Comparison of ENCODE assay signal across 8 cellular contexts in genomic region chr4:87009095-87009648, GRCh38.
A peak's percentile ranks its signal among the peaks of the same experiment; 100 is the strongest.
DNase-seq lines count a peak whose midpoint lies in the region; ATAC-seq and TF ChIP-seq lines count a peak whose summit lies in the region.

No MANE protein-coding gene starts in this region.

- no peaks in the 10 kb centered on the region for H3K27me3 ChIP-seq in cardiac muscle cell
- no peaks in the 10 kb centered on the region for H3K27me3 ChIP-seq in liver (ENCODE audit: control insufficient read depth in 4 of 4, insufficient read depth in 4 of 4, low read length in 3 of 4)
- no peaks in the 10 kb centered on the region for H3K27me3 ChIP-seq in uterus

- no peak for TF ChIP-seq CTCF in cardiac muscle cell (IDR thresholded peaks at IDR 0.05; ENCODE audit: low read depth, low read length)
- no peak for TF ChIP-seq CTCF in liver (IDR thresholded peaks at IDR 0.05; ENCODE audit: low read depth, low read length, missing input control)
- TF ChIP-seq CTCF in uterus (IDR thresholded peaks at IDR 0.05) = no peak

- intact Hi-C loops in Right ventricle myocardium superior (cut with DNase I) = loop anchor here (5.0 kb wide), 2 partner anchors 72 to 83 kb away; partner anchors contain the start of gene AFF1
- intact Hi-C loops in uterus (cut with DNase I; ENCODE audit: low total_unique reads) = no loop called here

- no peaks in the 10 kb centered on the region for H3K9me3 Mint-ChIP-seq in activated T-helper 17 cell treated with anti-CD3 and anti-CD28 coated beads, Interleukin-2, amount 50 U/mL, for 72 hours

- peak overlapping the region; percentile 95 for H3K4me3 Mint-ChIP-seq in activated T-helper 17 cell treated with anti-CD3 and anti-CD28 coated beads, Interleukin-2, amount 50 U/mL, for 72 hours

- H3K36me3 ChIP-seq in cardiac muscle cell (no peaks in the 10 kb centered on the region), liver (ENCODE audit: control insufficient read depth in 4 of 4, insufficient read depth in 3 of 4, low read depth in 1 of 4, low read length in 3 of 4) (no peaks in the 10 kb centered on the region), uterus (no peaks in the 10 kb centered on the region)

- ATAC-seq in Right ventricle myocardium superior (ENCODE audit: poor library complexity) (no peak), GM18517 (IDR thresholded peaks at IDR 0.05; ENCODE audit: unreplicated experiment) (no peak), HG02938 (IDR thresholded peaks at IDR 0.05; ENCODE audit: unreplicated experiment) (no peak)
- no peak for ATAC-seq in activated T-helper 17 cell treated with anti-CD3 and anti-CD28 coated beads, Interleukin-2, amount 50 U/mL, for 72 hours (replicated peaks)

- DNase-seq in cardiac muscle cell (ENCODE audit: low read depth in 1 of 2, low spot score in 1 of 2) = no peak
- DNase-seq in Right ventricle myocardium superior = no peak
- DNase-seq in uterus = no peak
- no peak for DNase-seq in G401 (ENCODE audit: low spot score)

- peaks cover 58% of the 10 kb centered on the region for H3K4me1 ChIP-seq in cardiac muscle cell (ENCODE audit: low read depth)
- H3K4me1 ChIP-seq in liver (ENCODE audit: control insufficient read depth in 4 of 4, insufficient read depth in 4 of 4, low read length in 3 of 4) = peaks cover 8 to 72% (median 54%) of the 10 kb centered on the region in 4 donors
- peaks cover 0 to 5% of the 10 kb centered on the region in 2 donors for H3K4me1 ChIP-seq in uterus

- WGBS in liver = 28% methylated on average over 2 of the region's 2 CpGs

- no peaks in the 10 kb centered on the region for H3K27me3 Mint-ChIP-seq in activated T-helper 17 cell treated with anti-CD3 and anti-CD28 coated beads, Interleukin-2, amount 50 U/mL, for 72 hours

- TF ChIP-seq RAD21 in liver (IDR thresholded peaks at IDR 0.05) = no peak

- H3K4me3 ChIP-seq in cardiac muscle cell (peak overlapping the region; percentile 67), liver (ENCODE audit: low read depth in 1 of 3, low read length in 3 of 3) (peak overlapping the region; percentile 2 to 23 (median 16)), uterus (peak overlapping the region; percentile 0 to 60)

- peak overlapping the region; percentile 48 for H3K27ac Mint-ChIP-seq in activated T-helper 17 cell treated with anti-CD3 and anti-CD28 coated beads, Interleukin-2, amount 50 U/mL, for 72 hours

- H3K27ac ChIP-seq in cardiac muscle cell (no peak overlapping the region), liver (ENCODE audit: low read depth in 1 of 2, low read length in 2 of 2) (peak overlapping the region; percentile 40 to 66), uterus (peak overlapping the region; percentile 94 to 95)

- TF ChIP-seq POLR2A in uterus (IDR thresholded peaks at IDR 0.05) = no peak

- H3K9me3 ChIP-seq in cardiac muscle cell (ENCODE audit: low read depth) = no peaks in the 10 kb centered on the region
- H3K9me3 ChIP-seq in liver (ENCODE audit: control insufficient read depth in 4 of 4, low read length in 3 of 4) = no peaks in the 10 kb centered on the region
- H3K9me3 ChIP-seq in uterus = no peaks in the 10 kb centered on the region

- peak overlapping the region in 1 of 2 donors; percentile 92 for H3K9ac ChIP-seq in liver (ENCODE audit: low read depth in 1 of 2, low read length in 2 of 2)

- peaks cover 24% of the 10 kb centered on the region for H3K36me3 Mint-ChIP-seq in activated T-helper 17 cell treated with anti-CD3 and anti-CD28 coated beads, Interleukin-2, amount 50 U/mL, for 72 hours (ENCODE audit: low read depth)

- peaks cover 39% of the 10 kb centered on the region for H3K4me1 Mint-ChIP-seq in activated T-helper 17 cell treated with anti-CD3 and anti-CD28 coated beads, Interleukin-2, amount 50 U/mL, for 72 hours

- in situ Hi-C loops in G401 (cut with HindIII; ENCODE audit: low sequenced_read_pairs) = no loop called here

TF ChIP-seq in liver, 16 proteins besides CTCF, POLR2A, EP300 and RAD21:
- no peak for TF ChIP-seq JUND (IDR thresholded peaks at IDR 0.05)
- TF ChIP-seq NR2F2 (IDR thresholded peaks at IDR 0.05) = peak; percentile 33
TF ChIP-seq in liver: peak in this region for 1.

Comparison
In these comparisons a context has a peak if more than half of its experiments do, and no peak if none do; other contexts are left out.
1. H3K4me3 ChIP-seq: peak in every context shown above with its lines; median percentile 67 in cardiac muscle cell; 30 in uterus; 16 in liver.